In the genomic region with DNA sequence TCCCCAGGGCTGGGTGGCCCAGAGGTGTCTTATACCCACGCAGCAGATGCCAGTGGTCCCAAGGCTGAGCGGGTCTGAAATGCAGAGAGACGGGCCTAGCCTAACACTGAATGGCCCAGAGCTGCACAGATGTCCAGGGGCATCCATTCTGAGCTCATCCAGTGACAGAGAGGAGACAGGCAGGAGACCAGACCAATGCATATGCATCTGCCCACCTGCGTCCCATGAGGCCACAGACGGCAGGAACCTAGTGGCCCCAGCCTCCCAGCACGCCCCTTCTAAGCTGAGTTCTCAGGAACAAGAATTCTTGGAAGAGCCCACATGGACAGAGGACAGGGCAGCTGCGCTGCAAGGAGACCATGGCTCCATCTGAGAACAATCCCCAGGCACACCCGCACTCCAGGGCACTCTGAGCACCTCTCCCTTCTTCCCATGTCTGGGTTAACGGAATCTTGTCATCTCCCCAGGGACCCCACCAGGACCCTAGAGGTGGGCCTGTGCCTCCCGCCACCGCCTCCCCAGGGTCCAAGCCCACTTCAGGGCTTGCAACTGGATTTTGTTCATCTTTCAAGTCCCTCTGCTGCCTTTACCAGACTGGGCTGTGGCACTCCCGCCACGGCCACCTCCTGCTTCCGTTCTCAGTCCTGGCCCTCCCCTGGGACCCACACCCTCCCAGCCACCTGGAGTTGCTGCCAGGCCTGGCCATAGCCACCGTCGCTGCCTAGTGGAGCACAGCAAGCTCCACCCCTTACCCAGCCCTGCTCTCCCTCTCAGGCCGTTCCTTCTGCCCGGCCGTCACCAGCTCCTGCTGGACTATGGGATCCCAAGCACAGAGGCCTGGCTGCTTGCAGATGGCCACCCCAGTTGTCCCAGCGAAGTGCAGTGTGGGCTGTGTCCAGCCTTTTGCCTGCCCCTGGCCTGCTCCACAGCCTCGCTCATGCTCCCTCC, we compare ENCODE assay signal across 9 cellular contexts. TPM values are rescaled to one million over a fixed set of nuclear protein-coding genes. Genes with fewer than 3 reads are reported as not detected.
DNase-seq lines count a peak whose midpoint lies in the region; ATAC-seq and TF ChIP-seq lines count a peak whose summit lies in the region.
"Had no signal": no experiment of that assay in that cellular context is flagged by ENCODE, and none has a peak within 500 bp of the region (broad histone marks: within the 10 kb centered on the region; RNA-seq: fewer than 3 reads in every experiment).

No MANE protein-coding gene starts in this region.

- H3K27me3 ChIP-seq in ACC112 (ENCODE audit: insufficient read depth, low read length) (peaks cover 69% of the 10 kb centered on the region), gastroesophageal sphincter (peaks cover 87% of the 10 kb centered on the region)

- 74 to 100% methylated on average over 3 to 4 of the region's 21 CpGs for WGBS in gastroesophageal sphincter (ENCODE audit: low coverage in 1 of 2), 2 donors

- TF ChIP-seq RAD21 in Ishikawa (IDR thresholded peaks at IDR 0.05; ENCODE audit: low read depth): no peak

- H3K27ac ChIP-seq in ACC112 (ENCODE audit: low read depth, low read length): no peak overlapping the region
- no peak overlapping the region for H3K27ac ChIP-seq in gastroesophageal sphincter

- peak overlapping the region; percentile 0; the same call in 1 of the 2 replicates for H3K4me3 ChIP-seq in ACC112 (ENCODE audit: low read depth, low read length)
- no peak overlapping the region for H3K4me3 ChIP-seq in GM12865 (ENCODE audit: low read depth, low read length)
- H3K4me3 ChIP-seq in gastroesophageal sphincter: no peak overlapping the region

- TF ChIP-seq EP300 in Ishikawa (IDR thresholded peaks at IDR 0.05; ENCODE audit: borderline replicate concordance) (no peak), gastroesophageal sphincter (IDR thresholded peaks at IDR 0.05) (no peak)

- TF ChIP-seq POLR2A in gastroesophageal sphincter (IDR thresholded peaks at IDR 0.05): no peak

- no peak for ATAC-seq in gastroesophageal sphincter
- ATAC-seq in HG02840 (IDR thresholded peaks at IDR 0.05; ENCODE audit: low FRiP score, unreplicated experiment): no peak

- H3K36me3 ChIP-seq in ACC112 (ENCODE audit: insufficient read depth, low read length) (no peaks in the 10 kb centered on the region), gastroesophageal sphincter (no peaks in the 10 kb centered on the region)

- DNase-seq in GM12865 (ENCODE audit: low read depth) (peak; percentile 54), glomerular visceral epithelial cell (ENCODE audit: extremely low spot score) (peak; percentile 12), superior temporal gyrus (ENCODE audit: extremely low spot score) (no peak), GM19240 (ENCODE audit: insufficient read length, low spot score) (no peak)
- DNase-seq: dermis blood vessel endothelial cell had no signal

- H2AFZ ChIP-seq in ACC112 (ENCODE audit: low read length, unreplicated experiment): no peak overlapping the region

- no peaks in the 10 kb centered on the region for H3K79me2 ChIP-seq in ACC112 (ENCODE audit: control insufficient read depth, insufficient read depth, low read length, unreplicated experiment)

- H3K9me3 ChIP-seq in gastroesophageal sphincter: no peaks in the 10 kb centered on the region

- no peak for TF ChIP-seq CTCF in GM12865 (IDR thresholded peaks at IDR 0.05; ENCODE audit: insufficient read depth, low read depth, low read length, missing control alignments)
- TF ChIP-seq CTCF in gastroesophageal sphincter (IDR thresholded peaks at IDR 0.05): no peak

- H3K4me1 ChIP-seq in ACC112 (ENCODE audit: control insufficient read depth, insufficient read depth, low read length, unreplicated experiment) (peaks cover 9% of the 10 kb centered on the region), gastroesophageal sphincter (peaks cover 0 to 20% (median 0%) of the 10 kb centered on the region in 3 donors)

TF ChIP-seq in Ishikawa, 13 proteins besides CTCF, POLR2A, EP300 and RAD21:
- TF ChIP-seq TEAD4 (IDR thresholded peaks at IDR 0.05) (no peak), CREB1 (IDR thresholded peaks at IDR 0.05; ENCODE audit: low read depth) (no peak), ZBTB7A (IDR thresholded peaks at IDR 0.05; ENCODE audit: low read depth) (no peak)
- TF ChIP-seq, protein P1, sequence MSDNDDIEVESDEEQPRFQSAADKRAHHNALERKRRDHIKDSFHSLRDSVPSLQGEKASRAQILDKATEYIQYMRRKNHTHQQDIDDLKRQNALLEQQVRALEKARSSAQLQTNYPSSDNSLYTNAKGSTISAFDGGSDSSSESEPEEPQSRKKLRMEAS (IDR thresholded peaks at IDR 0.05): 0 out of 2 replicates have a peak, but pooled peaks have one; percentile 17

RNA-seq across cellular contexts. Expression of a gene that starts 3.3 kb away (rescaled TPM):
- total RNA-seq in gastroesophageal sphincter: not detected
- total RNA-seq: dermis blood vessel endothelial cell had no signal

Comparison
In these comparisons a context has a peak if more than half of its experiments do, and no peak if none do; other contexts are left out.
1. DNase-seq: peak in GM12865 (single experiment) and glomerular visceral epithelial cell (single experiment); none in superior temporal gyrus (single experiment) and GM19240 (single experiment).